ENCODE assay signal across 5 cellular contexts in the genomic region with DNA sequence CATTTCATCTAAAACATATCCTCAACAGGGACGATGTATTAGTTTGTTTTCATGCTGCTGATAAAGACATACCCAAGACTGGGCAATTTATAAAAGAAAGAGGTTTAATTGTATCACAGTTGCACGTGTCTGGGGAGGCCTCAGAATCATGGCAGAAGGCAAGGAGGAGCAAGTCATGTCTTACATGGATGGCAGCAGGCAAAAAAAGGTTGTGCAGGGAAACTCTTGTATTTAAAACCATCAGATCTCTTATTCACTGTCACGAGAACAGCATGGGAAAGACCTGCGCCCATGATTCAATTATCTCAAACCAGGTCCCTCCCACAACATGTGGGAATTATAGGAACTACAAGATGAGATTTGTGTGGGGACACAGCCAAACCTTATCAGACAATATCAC. TPM values are rescaled to one million over a fixed set of nuclear protein-coding genes. Genes with fewer than 3 reads are reported as not detected.
"Had no signal": no experiment of that assay in that cellular context is flagged by ENCODE, and none has a peak within 500 bp of the region (broad histone marks: within the 10 kb centered on the region; RNA-seq: fewer than 3 reads in every experiment).

No MANE protein-coding gene starts in this region.

RNA-seq across cellular contexts. Expression of gene METTL24, which starts 48.7 kb away (rescaled TPM):
- total RNA-seq: lung microvascular endothelial cell, mammary epithelial cell, myocyte had no signal
- polyA plus RNA-seq: keratinocyte; mammary epithelial cell; naive thymus-derived CD4-positive, alpha-beta T cell had no signal
